ENCODE assay signal across 2 cellular contexts in the genomic region with DNA sequence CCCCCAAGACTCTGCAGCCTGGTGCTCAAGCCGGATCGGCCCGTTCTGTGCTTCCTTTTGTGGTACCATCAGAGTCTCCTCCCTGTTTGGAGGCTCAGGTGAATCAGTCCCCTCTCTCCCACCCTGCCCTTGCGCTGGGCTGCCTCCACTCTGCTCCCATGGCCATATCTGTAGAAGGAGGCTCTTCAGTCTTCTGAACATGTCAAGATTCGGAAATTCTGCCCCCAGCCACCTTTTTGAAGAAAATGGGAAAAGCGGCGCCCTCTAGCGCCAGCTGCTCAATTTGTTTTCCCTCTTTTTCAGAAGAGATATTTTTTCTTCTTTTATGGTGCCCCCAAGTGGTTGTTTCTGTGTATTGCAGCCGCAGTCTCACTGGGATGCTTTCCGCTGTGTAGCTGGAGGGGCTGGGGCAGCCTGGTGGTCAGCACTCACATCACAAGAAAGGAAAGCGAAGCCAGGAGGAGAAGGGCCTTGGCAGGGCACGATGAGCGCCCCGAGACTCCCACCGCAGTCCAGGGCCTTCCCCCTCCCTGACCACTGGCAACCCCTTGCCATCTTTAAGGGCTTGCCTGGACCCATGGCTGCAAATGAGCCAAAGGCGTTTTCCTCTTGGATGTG.
A peak's percentile ranks its signal among the peaks of the same experiment; 100 is the strongest.
TF ChIP-seq lines count a peak whose summit lies in the region.

No MANE protein-coding gene starts in this region.

TF ChIP-seq in GM23338, 12 proteins besides CTCF, POLR2A, EP300 and RAD21:
- TF ChIP-seq EZH2 (IDR thresholded peaks at IDR 0.05; ENCODE audit: low read depth, unreplicated experiment): no peak

TF ChIP-seq in GM12878, 131 proteins besides CTCF, POLR2A, EP300 and RAD21 (continues in another document):
- TF ChIP-seq NR2C2 (IDR thresholded peaks at IDR 0.05; ENCODE audit: borderline replicate concordance, control insufficient read depth, insufficient read length, low read depth) (no peak), TAF1 (IDR thresholded peaks at IDR 0.05; ENCODE audit: borderline replicate concordance, low read depth, low read length) (no peak), EED (IDR thresholded peaks at IDR 0.05; ENCODE audit: low read depth) (no peak), SMC3 (IDR thresholded peaks at IDR 0.05; ENCODE audit: borderline replicate concordance, low read length) (peak; percentile 87), YY1 (IDR thresholded peaks at IDR 0.05; ENCODE audit: low read depth, low read length) (peak; percentile 74), ZSCAN29 (IDR thresholded peaks at IDR 0.05) (no peak), BCL11A (IDR thresholded peaks at IDR 0.05; ENCODE audit: low read depth, low read length) (no peak), SPI1 (IDR thresholded peaks at IDR 0.05; ENCODE audit: borderline replicate concordance, insufficient read depth, low read depth, low read length) (no peak), IKZF1 (conservative IDR thresholded peaks at IDR 0.05) (peak; percentile 1; the same call in 1 of the 2 replicates), ZNF384 (IDR thresholded peaks at IDR 0.05; ENCODE audit: borderline replicate concordance, low read depth, low read length) (no peak), FOXM1 (IDR thresholded peaks at IDR 0.05; ENCODE audit: low read depth, low read length) (peak; percentile 71), SREBF2 (IDR thresholded peaks at IDR 0.05; ENCODE audit: low read length) (no peak), MYC (IDR thresholded peaks at IDR 0.05; ENCODE audit: insufficient read depth, insufficient read length, insufficient replicate concordance, low read length, severe bottlenecking) (no peak), TCF12 (IDR thresholded peaks at IDR 0.05; ENCODE audit: low read depth, low read length) (no peak), STAT1 (conservative IDR thresholded peaks at IDR 0.05) (no peak; the same call in 1 of the 2 replicates), WRNIP1 (IDR thresholded peaks at IDR 0.05; ENCODE audit: borderline replicate concordance, low read depth, low read length) (no peak), ETV6 (conservative IDR thresholded peaks at IDR 0.05 in 1 of 2, IDR thresholded peaks at IDR 0.05 in 1 of 2; ENCODE audit: borderline replicate concordance in 1 of 2, low read depth in 1 of 2) (0 out of 4 replicates have a peak, but pooled peaks of 1 of the 2 experiments have one; percentile 40), NRF1 (conservative IDR thresholded peaks at IDR 0.05; ENCODE audit: low read depth, low read length) (no peak), CBX5 (IDR thresholded peaks at IDR 0.05; ENCODE audit: low read depth) (no peak), BACH1 (IDR thresholded peaks at IDR 0.05; ENCODE audit: borderline replicate concordance) (no peak), BRCA1 (IDR thresholded peaks at IDR 0.05; ENCODE audit: low read depth, low read length) (no peak), GATAD2B (conservative IDR thresholded peaks at IDR 0.05; ENCODE audit: low read depth) (no peak), RB1 (IDR thresholded peaks at IDR 0.05; ENCODE audit: borderline replicate concordance) (peak; percentile 80; the same call in 1 of the 2 replicates), RFX5 (IDR thresholded peaks at IDR 0.05; ENCODE audit: low read depth, low read length) (no peak), POLR2AphosphoS5 (IDR thresholded peaks at IDR 0.05; ENCODE audit: low read length) (no peak), HCFC1 (IDR thresholded peaks at IDR 0.05; ENCODE audit: low read length) (no peak), IKZF2 (IDR thresholded peaks at IDR 0.05) (0 out of 4 replicates have a peak, but pooled peaks have one; percentile 21 to 39), LARP7 (IDR thresholded peaks at IDR 0.05) (no peak), HDAC2 (IDR thresholded peaks at IDR 0.05) (no peak)
- TF ChIP-seq, protein P1, sequence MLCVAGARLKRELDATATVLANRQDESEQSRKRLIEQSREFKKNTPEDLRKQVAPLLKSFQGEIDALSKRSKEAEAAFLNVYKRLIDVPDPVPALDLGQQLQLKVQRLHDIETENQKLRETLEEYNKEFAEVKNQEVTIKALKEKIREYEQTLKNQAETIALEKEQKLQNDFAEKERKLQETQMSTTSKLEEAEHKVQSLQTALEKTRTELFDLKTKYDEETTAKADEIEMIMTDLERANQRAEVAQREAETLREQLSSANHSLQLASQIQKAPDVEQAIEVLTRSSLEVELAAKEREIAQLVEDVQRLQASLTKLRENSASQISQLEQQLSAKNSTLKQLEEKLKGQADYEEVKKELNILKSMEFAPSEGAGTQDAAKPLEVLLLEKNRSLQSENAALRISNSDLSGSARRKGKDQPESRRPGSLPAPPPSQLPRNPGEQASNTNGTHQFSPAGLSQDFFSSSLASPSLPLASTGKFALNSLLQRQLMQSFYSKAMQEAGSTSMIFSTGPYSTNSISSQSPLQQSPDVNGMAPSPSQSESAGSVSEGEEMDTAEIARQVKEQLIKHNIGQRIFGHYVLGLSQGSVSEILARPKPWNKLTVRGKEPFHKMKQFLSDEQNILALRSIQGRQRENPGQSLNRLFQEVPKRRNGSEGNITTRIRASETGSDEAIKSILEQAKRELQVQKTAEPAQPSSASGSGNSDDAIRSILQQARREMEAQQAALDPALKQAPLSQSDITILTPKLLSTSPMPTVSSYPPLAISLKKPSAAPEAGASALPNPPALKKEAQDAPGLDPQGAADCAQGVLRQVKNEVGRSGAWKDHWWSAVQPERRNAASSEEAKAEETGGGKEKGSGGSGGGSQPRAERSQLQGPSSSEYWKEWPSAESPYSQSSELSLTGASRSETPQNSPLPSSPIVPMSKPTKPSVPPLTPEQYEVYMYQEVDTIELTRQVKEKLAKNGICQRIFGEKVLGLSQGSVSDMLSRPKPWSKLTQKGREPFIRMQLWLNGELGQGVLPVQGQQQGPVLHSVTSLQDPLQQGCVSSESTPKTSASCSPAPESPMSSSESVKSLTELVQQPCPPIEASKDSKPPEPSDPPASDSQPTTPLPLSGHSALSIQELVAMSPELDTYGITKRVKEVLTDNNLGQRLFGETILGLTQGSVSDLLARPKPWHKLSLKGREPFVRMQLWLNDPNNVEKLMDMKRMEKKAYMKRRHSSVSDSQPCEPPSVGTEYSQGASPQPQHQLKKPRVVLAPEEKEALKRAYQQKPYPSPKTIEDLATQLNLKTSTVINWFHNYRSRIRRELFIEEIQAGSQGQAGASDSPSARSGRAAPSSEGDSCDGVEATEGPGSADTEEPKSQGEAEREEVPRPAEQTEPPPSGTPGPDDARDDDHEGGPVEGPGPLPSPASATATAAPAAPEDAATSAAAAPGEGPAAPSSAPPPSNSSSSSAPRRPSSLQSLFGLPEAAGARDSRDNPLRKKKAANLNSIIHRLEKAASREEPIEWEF (IDR thresholded peaks at IDR 0.05; ENCODE audit: insufficient replicate concordance, low read depth, low read length): no peak
- TF ChIP-seq, protein P2, sequence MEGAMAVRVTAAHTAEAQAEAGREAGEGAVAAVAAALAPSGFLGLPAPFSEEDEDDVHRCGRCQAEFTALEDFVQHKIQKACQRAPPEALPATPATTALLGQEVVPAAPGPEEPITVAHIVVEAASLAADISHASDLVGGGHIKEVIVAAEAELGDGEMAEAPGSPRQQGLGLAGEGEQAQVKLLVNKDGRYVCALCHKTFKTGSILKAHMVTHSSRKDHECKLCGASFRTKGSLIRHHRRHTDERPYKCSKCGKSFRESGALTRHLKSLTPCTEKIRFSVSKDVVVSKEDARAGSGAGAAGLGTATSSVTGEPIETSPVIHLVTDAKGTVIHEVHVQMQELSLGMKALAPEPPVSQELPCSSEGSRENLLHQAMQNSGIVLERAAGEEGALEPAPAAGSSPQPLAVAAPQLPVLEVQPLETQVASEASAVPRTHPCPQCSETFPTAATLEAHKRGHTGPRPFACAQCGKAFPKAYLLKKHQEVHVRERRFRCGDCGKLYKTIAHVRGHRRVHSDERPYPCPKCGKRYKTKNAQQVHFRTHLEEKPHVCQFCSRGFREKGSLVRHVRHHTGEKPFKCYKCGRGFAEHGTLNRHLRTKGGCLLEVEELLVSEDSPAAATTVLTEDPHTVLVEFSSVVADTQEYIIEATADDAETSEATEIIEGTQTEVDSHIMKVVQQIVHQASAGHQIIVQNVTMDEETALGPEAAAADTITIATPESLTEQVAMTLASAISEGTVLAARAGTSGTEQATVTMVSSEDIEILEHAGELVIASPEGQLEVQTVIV (IDR thresholded peaks at IDR 0.05; ENCODE audit: borderline replicate concordance, partially characterized antibody): no peak
- TF ChIP-seq, protein P3, sequence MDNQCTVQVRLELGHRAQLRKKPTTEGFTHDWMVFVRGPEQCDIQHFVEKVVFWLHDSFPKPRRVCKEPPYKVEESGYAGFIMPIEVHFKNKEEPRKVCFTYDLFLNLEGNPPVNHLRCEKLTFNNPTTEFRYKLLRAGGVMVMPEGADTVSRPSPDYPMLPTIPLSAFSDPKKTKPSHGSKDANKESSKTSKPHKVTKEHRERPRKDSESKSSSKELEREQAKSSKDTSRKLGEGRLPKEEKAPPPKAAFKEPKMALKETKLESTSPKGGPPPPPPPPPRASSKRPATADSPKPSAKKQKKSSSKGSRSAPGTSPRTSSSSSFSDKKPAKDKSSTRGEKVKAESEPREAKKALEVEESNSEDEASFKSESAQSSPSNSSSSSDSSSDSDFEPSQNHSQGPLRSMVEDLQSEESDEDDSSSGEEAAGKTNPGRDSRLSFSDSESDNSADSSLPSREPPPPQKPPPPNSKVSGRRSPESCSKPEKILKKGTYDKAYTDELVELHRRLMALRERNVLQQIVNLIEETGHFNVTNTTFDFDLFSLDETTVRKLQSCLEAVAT (IDR thresholded peaks at IDR 0.05): 0 out of 2 replicates have a peak, but pooled peaks have one; percentile 32
- TF ChIP-seq, protein P4, sequence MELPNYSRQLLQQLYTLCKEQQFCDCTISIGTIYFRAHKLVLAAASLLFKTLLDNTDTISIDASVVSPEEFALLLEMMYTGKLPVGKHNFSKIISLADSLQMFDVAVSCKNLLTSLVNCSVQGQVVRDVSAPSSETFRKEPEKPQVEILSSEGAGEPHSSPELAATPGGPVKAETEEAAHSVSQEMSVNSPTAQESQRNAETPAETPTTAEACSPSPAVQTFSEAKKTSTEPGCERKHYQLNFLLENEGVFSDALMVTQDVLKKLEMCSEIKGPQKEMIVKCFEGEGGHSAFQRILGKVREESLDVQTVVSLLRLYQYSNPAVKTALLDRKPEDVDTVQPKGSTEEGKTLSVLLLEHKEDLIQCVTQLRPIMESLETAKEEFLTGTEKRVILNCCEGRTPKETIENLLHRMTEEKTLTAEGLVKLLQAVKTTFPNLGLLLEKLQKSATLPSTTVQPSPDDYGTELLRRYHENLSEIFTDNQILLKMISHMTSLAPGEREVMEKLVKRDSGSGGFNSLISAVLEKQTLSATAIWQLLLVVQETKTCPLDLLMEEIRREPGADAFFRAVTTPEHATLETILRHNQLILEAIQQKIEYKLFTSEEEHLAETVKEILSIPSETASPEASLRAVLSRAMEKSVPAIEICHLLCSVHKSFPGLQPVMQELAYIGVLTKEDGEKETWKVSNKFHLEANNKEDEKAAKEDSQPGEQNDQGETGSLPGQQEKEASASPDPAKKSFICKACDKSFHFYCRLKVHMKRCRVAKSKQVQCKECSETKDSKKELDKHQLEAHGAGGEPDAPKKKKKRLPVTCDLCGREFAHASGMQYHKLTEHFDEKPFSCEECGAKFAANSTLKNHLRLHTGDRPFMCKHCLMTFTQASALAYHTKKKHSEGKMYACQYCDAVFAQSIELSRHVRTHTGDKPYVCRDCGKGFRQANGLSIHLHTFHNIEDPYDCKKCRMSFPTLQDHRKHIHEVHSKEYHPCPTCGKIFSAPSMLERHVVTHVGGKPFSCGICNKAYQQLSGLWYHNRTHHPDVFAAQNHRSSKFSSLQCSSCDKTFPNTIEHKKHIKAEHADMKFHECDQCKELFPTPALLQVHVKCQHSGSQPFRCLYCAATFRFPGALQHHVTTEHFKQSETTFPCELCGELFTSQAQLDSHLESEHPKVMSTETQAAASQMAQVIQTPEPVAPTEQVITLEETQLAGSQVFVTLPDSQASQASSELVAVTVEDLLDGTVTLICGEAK (IDR thresholded peaks at IDR 0.05; ENCODE audit: borderline replicate concordance): no peak
- TF ChIP-seq, protein P5, sequence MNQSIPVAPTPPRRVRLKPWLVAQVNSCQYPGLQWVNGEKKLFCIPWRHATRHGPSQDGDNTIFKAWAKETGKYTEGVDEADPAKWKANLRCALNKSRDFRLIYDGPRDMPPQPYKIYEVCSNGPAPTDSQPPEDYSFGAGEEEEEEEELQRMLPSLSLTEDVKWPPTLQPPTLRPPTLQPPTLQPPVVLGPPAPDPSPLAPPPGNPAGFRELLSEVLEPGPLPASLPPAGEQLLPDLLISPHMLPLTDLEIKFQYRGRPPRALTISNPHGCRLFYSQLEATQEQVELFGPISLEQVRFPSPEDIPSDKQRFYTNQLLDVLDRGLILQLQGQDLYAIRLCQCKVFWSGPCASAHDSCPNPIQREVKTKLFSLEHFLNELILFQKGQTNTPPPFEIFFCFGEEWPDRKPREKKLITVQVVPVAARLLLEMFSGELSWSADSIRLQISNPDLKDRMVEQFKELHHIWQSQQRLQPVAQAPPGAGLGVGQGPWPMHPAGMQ (IDR thresholded peaks at IDR 0.05; ENCODE audit: borderline replicate concordance): no peak
- TF ChIP-seq, protein P6, sequence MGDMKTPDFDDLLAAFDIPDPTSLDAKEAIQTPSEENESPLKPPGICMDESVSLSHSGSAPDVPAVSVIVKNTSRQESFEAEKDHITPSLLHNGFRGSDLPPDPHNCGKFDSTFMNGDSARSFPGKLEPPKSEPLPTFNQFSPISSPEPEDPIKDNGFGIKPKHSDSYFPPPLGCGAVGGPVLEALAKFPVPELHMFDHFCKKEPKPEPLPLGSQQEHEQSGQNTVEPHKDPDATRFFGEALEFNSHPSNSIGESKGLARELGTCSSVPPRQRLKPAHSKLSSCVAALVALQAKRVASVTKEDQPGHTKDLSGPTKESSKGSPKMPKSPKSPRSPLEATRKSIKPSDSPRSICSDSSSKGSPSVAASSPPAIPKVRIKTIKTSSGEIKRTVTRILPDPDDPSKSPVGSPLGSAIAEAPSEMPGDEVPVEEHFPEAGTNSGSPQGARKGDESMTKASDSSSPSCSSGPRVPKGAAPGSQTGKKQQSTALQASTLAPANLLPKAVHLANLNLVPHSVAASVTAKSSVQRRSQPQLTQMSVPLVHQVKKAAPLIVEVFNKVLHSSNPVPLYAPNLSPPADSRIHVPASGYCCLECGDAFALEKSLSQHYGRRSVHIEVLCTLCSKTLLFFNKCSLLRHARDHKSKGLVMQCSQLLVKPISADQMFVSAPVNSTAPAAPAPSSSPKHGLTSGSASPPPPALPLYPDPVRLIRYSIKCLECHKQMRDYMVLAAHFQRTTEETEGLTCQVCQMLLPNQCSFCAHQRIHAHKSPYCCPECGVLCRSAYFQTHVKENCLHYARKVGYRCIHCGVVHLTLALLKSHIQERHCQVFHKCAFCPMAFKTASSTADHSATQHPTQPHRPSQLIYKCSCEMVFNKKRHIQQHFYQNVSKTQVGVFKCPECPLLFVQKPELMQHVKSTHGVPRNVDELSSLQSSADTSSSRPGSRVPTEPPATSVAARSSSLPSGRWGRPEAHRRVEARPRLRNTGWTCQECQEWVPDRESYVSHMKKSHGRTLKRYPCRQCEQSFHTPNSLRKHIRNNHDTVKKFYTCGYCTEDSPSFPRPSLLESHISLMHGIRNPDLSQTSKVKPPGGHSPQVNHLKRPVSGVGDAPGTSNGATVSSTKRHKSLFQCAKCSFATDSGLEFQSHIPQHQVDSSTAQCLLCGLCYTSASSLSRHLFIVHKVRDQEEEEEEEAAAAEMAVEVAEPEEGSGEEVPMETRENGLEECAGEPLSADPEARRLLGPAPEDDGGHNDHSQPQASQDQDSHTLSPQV (IDR thresholded peaks at IDR 0.05): no peak
- TF ChIP-seq, protein P7, sequence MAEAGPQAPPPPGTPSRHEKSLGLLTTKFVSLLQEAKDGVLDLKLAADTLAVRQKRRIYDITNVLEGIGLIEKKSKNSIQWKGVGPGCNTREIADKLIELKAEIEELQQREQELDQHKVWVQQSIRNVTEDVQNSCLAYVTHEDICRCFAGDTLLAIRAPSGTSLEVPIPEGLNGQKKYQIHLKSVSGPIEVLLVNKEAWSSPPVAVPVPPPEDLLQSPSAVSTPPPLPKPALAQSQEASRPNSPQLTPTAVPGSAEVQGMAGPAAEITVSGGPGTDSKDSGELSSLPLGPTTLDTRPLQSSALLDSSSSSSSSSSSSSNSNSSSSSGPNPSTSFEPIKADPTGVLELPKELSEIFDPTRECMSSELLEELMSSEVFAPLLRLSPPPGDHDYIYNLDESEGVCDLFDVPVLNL (IDR thresholded peaks at IDR 0.05; ENCODE audit: low read depth, low read length): no peak
